In the genomic region with DNA sequence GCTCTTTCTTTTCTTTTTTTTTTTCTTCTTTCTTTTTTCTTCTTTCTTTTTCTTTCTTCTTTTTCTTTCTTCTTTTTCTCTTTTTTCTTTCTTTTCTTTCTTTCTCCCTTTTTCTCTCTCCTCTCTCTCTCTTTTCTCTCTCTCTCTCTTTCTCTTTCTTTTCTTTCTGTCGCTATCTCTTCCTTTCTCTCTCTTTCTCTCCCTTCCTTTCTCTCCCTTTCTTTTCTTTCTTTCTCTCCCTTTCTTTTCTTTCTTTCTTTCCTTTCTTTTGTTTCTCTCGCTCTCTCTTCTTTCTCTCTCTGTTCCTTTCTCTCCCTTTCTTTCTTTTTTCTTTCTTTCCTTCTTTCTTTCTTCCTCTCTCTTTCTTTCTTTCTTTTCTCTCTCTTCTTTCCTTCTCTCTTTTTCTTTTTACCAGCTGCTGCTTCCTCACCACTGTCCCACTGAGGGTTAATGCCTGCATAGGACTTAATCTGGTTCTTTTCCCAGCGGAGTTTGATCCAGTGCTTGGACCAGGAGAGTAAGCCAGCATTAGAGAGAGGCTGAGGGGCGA, we compare ENCODE assay signal across 24 cellular contexts.
"Had no signal": no experiment of that assay in that cellular context is flagged by ENCODE, and none has a peak within 500 bp of the region (broad histone marks: within the 10 kb centered on the region; RNA-seq: fewer than 3 reads in every experiment).

No MANE protein-coding gene starts in this region.

- H3K27me3 ChIP-seq: gastrocnemius medialis, right atrium auricular region, stomach, thyroid gland, vagina had no signal

- ATAC-seq: esophagus mucosa; gastrocnemius medialis; left ventricle myocardium superior; lower lobe of right lung; naive thymus-derived CD8-positive, alpha-beta T cell; stimulated activated effector memory CD8-positive, alpha-beta T cell treated with anti-CD3 and anti-CD28 coated beads, Interleukin-12 subunit alpha, Interleukin-12 subunit beta, amount 100 ng/mL, for 72 hours had no signal

- H3K36me3 ChIP-seq: gastrocnemius medialis, lower lobe of right lung, prostate gland, right atrium auricular region, sigmoid colon, stomach, thyroid gland, vagina had no signal

- H3K9me3 Mint-ChIP-seq: naive thymus-derived CD8-positive, alpha-beta T cell; stimulated activated effector memory CD8-positive, alpha-beta T cell treated with anti-CD3 and anti-CD28 coated beads, Interleukin-12 subunit alpha, Interleukin-12 subunit beta, amount 100 ng/mL, for 72 hours had no signal

- H3K36me3 Mint-ChIP-seq: naive thymus-derived CD8-positive, alpha-beta T cell; stimulated activated effector memory CD8-positive, alpha-beta T cell treated with anti-CD3 and anti-CD28 coated beads, Interleukin-12 subunit alpha, Interleukin-12 subunit beta, amount 100 ng/mL, for 72 hours had no signal

- H3K4me1 ChIP-seq: gastrocnemius medialis, lower lobe of right lung, prostate gland, right atrium auricular region, sigmoid colon, stomach, thyroid gland, vagina had no signal

- H3K27ac ChIP-seq: epithelial cell of prostate, gastrocnemius medialis, lower lobe of right lung, prostate gland, right atrium auricular region, sigmoid colon, stomach, thyroid gland, vagina had no signal

- DNase-seq: effector CD8-positive, alpha-beta T cell; endodermal cell; foreskin fibroblast; gastrocnemius medialis; head of caudate nucleus; left ventricle myocardium superior; lower lobe of right lung; naive thymus-derived CD8-positive, alpha-beta T cell; nephron progenitor cell; nucleus accumbens; sigmoid colon; stimulated activated CD4-positive, alpha-beta T cell treated with anti-CD3 and anti-CD28 coated beads, Interleukin-2, amount 100 ng/mL, for 24 hours; stimulated activated CD4-positive, alpha-beta T cell treated with anti-CD3 and anti-CD28 coated beads, Interleukin-4, amount 100 ng/mL, for 24 hours; stimulated activated naive CD4-positive, alpha-beta T cell treated with Interleukin-2 at 50 U/mL for 16 hours; stomach; thyroid gland; trophoblast cell had no signal

- H3K27ac Mint-ChIP-seq: endodermal cell; naive thymus-derived CD8-positive, alpha-beta T cell; nephron progenitor cell; stimulated activated effector memory CD8-positive, alpha-beta T cell treated with anti-CD3 and anti-CD28 coated beads, Interleukin-12 subunit alpha, Interleukin-12 subunit beta, amount 100 ng/mL, for 72 hours had no signal

- H3K9me3 ChIP-seq: gastrocnemius medialis, prostate gland, thyroid gland, vagina had no signal

- H3K4me3 ChIP-seq: gastrocnemius medialis, lower lobe of right lung, prostate gland, right atrium auricular region, sigmoid colon, stomach, thyroid gland, vagina had no signal

- FAIRE-seq: keratinocyte had no signal

- H3K4me3 Mint-ChIP-seq: endodermal cell; naive thymus-derived CD8-positive, alpha-beta T cell; nephron progenitor cell; stimulated activated effector memory CD8-positive, alpha-beta T cell treated with anti-CD3 and anti-CD28 coated beads, Interleukin-12 subunit alpha, Interleukin-12 subunit beta, amount 100 ng/mL, for 72 hours had no signal

- H3K4me1 Mint-ChIP-seq: endodermal cell; naive thymus-derived CD8-positive, alpha-beta T cell; stimulated activated effector memory CD8-positive, alpha-beta T cell treated with anti-CD3 and anti-CD28 coated beads, Interleukin-12 subunit alpha, Interleukin-12 subunit beta, amount 100 ng/mL, for 72 hours had no signal
